Comparison of ENCODE assay signal across 8 cellular contexts in the genomic region with DNA sequence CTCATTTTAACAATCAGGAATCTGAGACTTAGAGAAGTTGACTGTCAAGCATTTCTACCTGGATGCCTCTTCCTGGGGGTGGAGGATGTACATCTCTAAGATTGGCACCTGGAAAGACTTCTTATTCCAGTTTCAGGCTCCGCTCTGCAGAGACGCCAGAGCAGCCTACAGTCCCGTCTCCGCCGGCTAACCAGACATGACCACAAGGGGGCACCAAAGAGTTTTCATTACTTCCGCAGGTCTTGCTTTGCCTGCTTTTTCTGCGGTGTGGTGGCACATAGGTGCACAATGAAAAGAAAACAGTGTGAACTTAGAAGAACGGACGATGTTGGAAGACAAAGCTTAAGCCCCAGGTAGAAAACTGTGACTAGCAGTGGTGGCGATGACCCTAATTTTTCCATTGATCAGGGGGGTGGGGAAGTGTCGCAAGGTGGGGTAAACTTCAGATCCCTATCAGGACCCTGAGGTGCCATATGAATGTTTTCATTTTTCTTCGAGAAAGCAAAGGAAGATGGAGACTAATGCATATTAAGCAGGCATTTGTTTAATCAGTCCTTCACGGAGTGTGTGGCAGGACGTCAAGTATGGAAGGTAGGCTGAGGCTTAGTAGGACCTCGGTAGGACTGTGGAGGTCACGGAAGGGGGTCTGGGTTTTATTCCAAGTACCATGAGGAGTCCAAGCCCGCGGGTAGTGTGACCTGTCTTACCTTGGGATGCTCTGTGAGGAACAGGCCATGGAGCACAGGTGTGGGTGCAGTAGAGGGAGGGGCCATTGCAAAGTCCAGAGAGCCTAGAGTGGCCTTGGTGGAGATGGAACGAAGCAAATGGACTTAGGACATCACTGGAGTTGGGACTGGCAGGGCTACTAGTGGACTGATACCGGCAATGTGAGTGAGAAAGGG.
DNase-seq lines count a peak whose midpoint lies in the region; ATAC-seq, FAIRE-seq and TF ChIP-seq lines count a peak whose summit lies in the region.

No MANE protein-coding gene starts in this region.

- POLR2A ChIA-PET in endothelial cell of umbilical vein (lab: Charles Lee), result no interaction called here

- peak; percentile 74 for FAIRE-seq in endothelial cell of umbilical vein (lab: Jason Lieb, UNC)

- H3K36me3 ChIP-seq in endothelial cell of umbilical vein (ENCODE audit: control insufficient read depth in 2 of 2, extremely low read depth in 1 of 2, insufficient read depth in 2 of 2, low read length in 2 of 2), result no peaks in the 10 kb centered on the region
- H3K36me3 ChIP-seq in mucosa of descending colon (ENCODE audit: low read depth), result no peaks in the 10 kb centered on the region

- H3K9ac ChIP-seq in endothelial cell of umbilical vein (replicated peaks; ENCODE audit: extremely low read depth, insufficient read depth, low read length), result no peak overlapping the region

- TF ChIP-seq POLR2A in endothelial cell of umbilical vein (IDR thresholded peaks at IDR 0.05; ENCODE audit: low read depth, low read length), result no peak

- CTCF ChIA-PET in endothelial cell of umbilical vein (lab: Charles Lee), result interaction anchor here (0.7 to 1.6 kb wide), 3 partner anchors 9 to 306 kb away, joined by 3 to 7 read pairs (median 3); no protein-coding TSS in a partner anchor

- no peak overlapping the region for H3K4me3 ChIP-seq in endothelial cell of umbilical vein (replicated peaks in 1 of 3; ENCODE audit: insufficient read depth in 1 of 3, low read depth in 1 of 3, low read length in 3 of 3)
- H3K4me3 ChIP-seq in mucosa of descending colon, result no peak overlapping the region

- DNase-seq in AG08395 (ENCODE audit: low spot score) (peak; percentile 79), NCI-H748 treated with DMSO at 0.1 percent for 48 hours (lab: John Stamatoyannopoulos, UW) (peak; percentile 64), endothelial cell of umbilical vein (ENCODE audit: low read depth, low spot score) (peak; percentile 36), mucosa of descending colon (peak in 2 of 3 donors; percentile 55 to 88)
- DNase-seq in activated CD8-positive, alpha-beta memory T cell treated with anti-CD3 and anti-CD28 coated beads for 4 hours (ENCODE audit: low read depth in 2 of 2), result peak; percentile 39
- peak; percentile 85 for DNase-seq in stimulated activated CD8-positive, alpha-beta memory T cell treated with anti-CD3 and anti-CD28 coated beads, Interleukin-4, amount 100 ng/mL, for 48 hours

- no peaks in the 10 kb centered on the region for H3K79me2 ChIP-seq in endothelial cell of umbilical vein (ENCODE audit: control insufficient read depth, insufficient read depth, low read length)

- no peaks in the 10 kb centered on the region for H3K27me3 ChIP-seq in endothelial cell of umbilical vein (ENCODE audit: control insufficient read depth in 2 of 2, insufficient read depth in 2 of 2, low read length in 2 of 2)

- H3K4me2 ChIP-seq in endothelial cell of umbilical vein (ENCODE audit: insufficient read depth, low read length), result no peak overlapping the region

- no peaks in the 10 kb centered on the region for H3K4me1 ChIP-seq in endothelial cell of umbilical vein (ENCODE audit: control insufficient read depth, extremely low read depth, insufficient read depth, low read length)
- no peaks in the 10 kb centered on the region for H3K4me1 ChIP-seq in mucosa of descending colon (ENCODE audit: low read depth)

- no TSS peak for BruUV-seq in endothelial cell of umbilical vein (replicated peaks; lab: Mats Ljungman, UMichigan)

- no peak overlapping the region for H2AFZ ChIP-seq in endothelial cell of umbilical vein (ENCODE audit: low read depth, low read length)

- no peak overlapping the region for H3K27ac ChIP-seq in endothelial cell of umbilical vein (ENCODE audit: insufficient read depth, low read depth, low read length)

- ATAC-seq in GM18520 (IDR thresholded peaks at IDR 0.05; ENCODE audit: unreplicated experiment) (peak; percentile 64), HG03354 (IDR thresholded peaks at IDR 0.05; ENCODE audit: poor library complexity, severe bottlenecking, unreplicated experiment) (peak; percentile 82), mucosa of descending colon (peak; percentile 85)

- no peaks in the 10 kb centered on the region for H3K9me1 ChIP-seq in endothelial cell of umbilical vein (replicated peaks; ENCODE audit: control insufficient read depth, extremely low read depth, insufficient read depth, low read length)

- H3K9me3 ChIP-seq in endothelial cell of umbilical vein (replicated peaks; ENCODE audit: control insufficient read depth, insufficient read depth, low read length) (no peaks in the 10 kb centered on the region), mucosa of descending colon (no peaks in the 10 kb centered on the region)

- H4K20me1 ChIP-seq in endothelial cell of umbilical vein (replicated peaks; ENCODE audit: control insufficient read depth, extremely low read depth, insufficient read depth, low read length), result no peaks in the 10 kb centered on the region

- dilution Hi-C loops in endothelial cell of umbilical vein (cut with MboI; ENCODE audit: extremely low pct_ligation_motif_present, low sequenced_read_pairs), result no loop called here

- intact Hi-C loops in endothelial cell of umbilical vein (cut with micrococcal nuclease) (no loop called here), mucosa of descending colon (cut with DNase I, micrococcal nuclease) (no loop called here)

- TF ChIP-seq CTCF in endothelial cell of umbilical vein (IDR thresholded peaks at IDR 0.05; ENCODE audit: extremely low read depth in 1 of 2, insufficient read depth in 1 of 2, low read depth in 1 of 2, low read length in 2 of 2), result peak; percentile 69 to 79
- TF ChIP-seq CTCF in mucosa of descending colon (IDR thresholded peaks at IDR 0.05), result peak; percentile 83

TF ChIP-seq in endothelial cell of umbilical vein, 7 proteins besides CTCF, POLR2A, EP300 and RAD21:
- TF ChIP-seq GATA2 (IDR thresholded peaks at IDR 0.05; ENCODE audit: insufficient read depth, insufficient read length, low read depth, low read length), result no peak
- no peak for TF ChIP-seq MYC (IDR thresholded peaks at IDR 0.05; ENCODE audit: low read depth, low read length)
- no peak for TF ChIP-seq EZH2 (IDR thresholded peaks at IDR 0.05; ENCODE audit: borderline replicate concordance, low read depth, low read length, severe bottlenecking)
- no peak for TF ChIP-seq POLR2AphosphoS5 (IDR thresholded peaks at IDR 0.05; ENCODE audit: insufficient read depth, low read depth, low read length)
- no peak for TF ChIP-seq MAX (IDR thresholded peaks at IDR 0.05; ENCODE audit: insufficient read depth, insufficient read length)
- no peak for TF ChIP-seq FOS (IDR thresholded peaks at IDR 0.05; ENCODE audit: borderline replicate concordance, insufficient read depth, low read length)
- TF ChIP-seq JUN (IDR thresholded peaks at IDR 0.05; ENCODE audit: borderline replicate concordance, insufficient read depth, insufficient read length, low read depth), result no peak
